33 cellular contexts compared by ENCODE assay signal in the genomic region with DNA sequence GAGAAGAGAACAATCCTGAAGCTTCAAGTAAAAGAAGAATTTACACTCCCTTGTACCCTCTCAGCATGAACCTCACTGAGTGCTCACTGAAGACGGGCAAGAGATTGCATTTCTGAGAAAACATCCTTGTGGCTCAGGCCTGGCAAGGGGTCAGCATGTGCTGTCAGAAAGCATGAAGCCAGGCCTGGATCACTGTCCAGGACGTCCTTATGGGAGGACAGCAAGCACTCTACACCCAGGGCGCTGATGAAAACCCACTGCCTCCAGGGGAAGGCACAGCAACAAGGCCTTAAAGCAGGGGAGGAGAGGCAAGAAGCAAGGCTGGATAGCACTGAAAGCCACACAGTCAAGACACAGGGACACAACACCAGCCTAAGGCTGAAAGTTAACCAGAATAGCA.
"Had no signal": no experiment of that assay in that cellular context is flagged by ENCODE, and none has a peak within 500 bp of the region (broad histone marks: within the 10 kb centered on the region; RNA-seq: fewer than 3 reads in every experiment).

No MANE protein-coding gene starts in this region.

- DNase-seq: activated CD4-positive, alpha-beta T cell treated with anti-CD3 and anti-CD28 coated beads for 36 hours; activated CD4-positive, alpha-beta T cell treated with anti-CD3 and anti-CD28 coated beads, Interleukin-2, amount 10 ng/mL, durations not matched to agents 7 days and 5 days; activated CD4-positive, alpha-beta T cell treated with anti-CD3 and anti-CD28 coated beads, Interleukin-2, amount 50 U/mL, for 48 hours; activated CD8-positive, alpha-beta T cell treated with anti-CD3 and anti-CD28 coated beads, Interleukin-2, amount 10 ng/mL, durations not matched to agents 7 days and 5 days; activated gamma-delta T cell treated with Interleukin-2 at 50 U/mL for 16 hours; activated naive CD4-positive, alpha-beta T cell treated with anti-CD3 and anti-CD28 coated beads for 36 hours; activated T-cell treated with anti-CD3 and anti-CD28 coated beads, Interleukin-2, amount 50 U/mL, for 24 hours; adrenal gland; MM.1S; MV-4-11; NCI-H1092; NCI-H1436 treated with DMSO at 0.1 percent for 48 hours; NCI-H1694 treated with DMSO at 0.1 percent for 48 hours; NCI-H2029; NCI-H2107; NCI-H2171; NCI-H510A; NCI-H526; NCI-H748 treated with DMSO at 0.1 percent for 48 hours; NK-92 treated with Interleukin-12 subunit alpha and Interleukin-12 subunit beta, amount 100 ng/mL, for 24 hours; PC-3; Peyer's patch; RPMI8226; SHP77 treated with DMSO at 0.1 percent for 48 hours; SK-N-SH had no signal

- H3K4me1 ChIP-seq: adrenal gland, Peyer's patch, SJSA1 had no signal

- H3K9me3 Mint-ChIP-seq: activated CD4-positive, alpha-beta T cell treated with anti-CD3 and anti-CD28 coated beads, Interleukin-2, amount 10 ng/mL, durations not matched to agents 7 days and 5 days; activated naive CD4-positive, alpha-beta T cell treated with anti-CD3 and anti-CD28 coated beads for 36 hours; activated T-cell treated with anti-CD3 and anti-CD28 coated beads, Interleukin-2, amount 50 U/mL, for 24 hours; T-helper 1 cell treated with Interleukin-12 subunit alpha and Interleukin-12 subunit beta and Interleukin-4 antibody, amounts not matched to agents 30 μg/mL and 1 μg/mL, for 36 hours had no signal

- H3K27ac Mint-ChIP-seq: activated CD4-positive, alpha-beta T cell treated with anti-CD3 and anti-CD28 coated beads for 36 hours; activated CD4-positive, alpha-beta T cell treated with anti-CD3 and anti-CD28 coated beads, Interleukin-2, amount 10 ng/mL, durations not matched to agents 7 days and 5 days; activated CD8-positive, alpha-beta T cell treated with anti-CD3 and anti-CD28 coated beads, Interleukin-2, amount 10 ng/mL, durations not matched to agents 7 days and 5 days; activated naive CD4-positive, alpha-beta T cell treated with anti-CD3 and anti-CD28 coated beads for 36 hours; activated naive CD4-positive, alpha-beta T cell treated with anti-CD3 and anti-CD28 coated beads, Interleukin-2, amount 50 U/mL, for 72 hours; activated T-cell treated with anti-CD3 and anti-CD28 coated beads, Interleukin-2, amount 50 U/mL, for 24 hours; activated T-helper 2 cell treated with anti-CD3 and anti-CD28 coated beads, Interferon-gamma antibody, Interleukin-2, Interleukin-4, amounts not matched to agents 10 μg/mL and 5 μg/mL and 100 μg/mL, durations not matched to agents 14 hours and 24 hours and 36 hours; T-helper 1 cell treated with Interleukin-12 subunit alpha and Interleukin-12 subunit beta and Interleukin-4 antibody, amounts not matched to agents 30 μg/mL and 1 μg/mL, for 36 hours; T-helper 2 cell treated with Interferon-gamma antibody and Interleukin-4, amounts not matched to agents 5 μg/mL and 100 μg/mL, for 36 hours had no signal

- H3K27me3 Mint-ChIP-seq: activated CD4-positive, alpha-beta T cell treated with anti-CD3 and anti-CD28 coated beads, Interleukin-2, amount 10 ng/mL, durations not matched to agents 7 days and 5 days had no signal

- ATAC-seq: activated CD4-positive, alpha-beta T cell treated with anti-CD3 and anti-CD28 coated beads for 36 hours; activated CD4-positive, CD25-positive, alpha-beta regulatory T cell treated with anti-CD3 and anti-CD28 coated beads, Interleukin-2, amount 50 U/mL, for 24 hours; activated CD8-positive, alpha-beta T cell treated with anti-CD3 and anti-CD28 coated beads, Interleukin-2, amount 10 ng/mL, durations not matched to agents 7 days and 5 days; activated naive CD4-positive, alpha-beta T cell treated with anti-CD3 and anti-CD28 coated beads, Interleukin-2, amount 50 U/mL, for 72 hours; PC-3 had no signal

- H3K9ac ChIP-seq: KMS-11, SK-N-SH had no signal

- H3K36me3 ChIP-seq: adrenal gland, Peyer's patch, SJSA1 had no signal

- H3K9me3 ChIP-seq: adrenal gland, Peyer's patch, SJSA1 had no signal

- H3K36me3 Mint-ChIP-seq: activated naive CD4-positive, alpha-beta T cell treated with anti-CD3 and anti-CD28 coated beads, Interleukin-2, amount 50 U/mL, for 72 hours; brain had no signal

- H3K4me3 Mint-ChIP-seq: activated CD4-positive, alpha-beta T cell treated with anti-CD3 and anti-CD28 coated beads for 36 hours; activated CD4-positive, alpha-beta T cell treated with anti-CD3 and anti-CD28 coated beads, Interleukin-2, amount 10 ng/mL, durations not matched to agents 7 days and 5 days; activated CD8-positive, alpha-beta T cell treated with anti-CD3 and anti-CD28 coated beads, Interleukin-2, amount 10 ng/mL, durations not matched to agents 7 days and 5 days; activated naive CD4-positive, alpha-beta T cell treated with anti-CD3 and anti-CD28 coated beads for 36 hours; activated T-cell treated with anti-CD3 and anti-CD28 coated beads, Interleukin-2, amount 50 U/mL, for 24 hours; brain; T-helper 1 cell treated with Interleukin-12 subunit alpha and Interleukin-12 subunit beta and Interleukin-4 antibody, amounts not matched to agents 30 μg/mL and 1 μg/mL, for 36 hours; T-helper 2 cell treated with Interferon-gamma antibody and Interleukin-4, amounts not matched to agents 5 μg/mL and 100 μg/mL, for 36 hours had no signal

- H3K4me1 Mint-ChIP-seq: activated CD4-positive, alpha-beta T cell treated with anti-CD3 and anti-CD28 coated beads for 36 hours; activated CD4-positive, alpha-beta T cell treated with anti-CD3 and anti-CD28 coated beads, Interleukin-2, amount 10 ng/mL, durations not matched to agents 7 days and 5 days had no signal

- H3K4me3 ChIP-seq: adrenal gland, Peyer's patch, SJSA1 had no signal

- H3K27me3 ChIP-seq: adrenal gland, Peyer's patch, SJSA1 had no signal

- H3K4me2 ChIP-seq: KMS-11, SK-N-SH had no signal

- H3K27ac ChIP-seq: adrenal gland, KMS-11, Peyer's patch, SJSA1 had no signal
